Comparison of ENCODE assay signal across 8 cellular contexts in the genomic region with DNA sequence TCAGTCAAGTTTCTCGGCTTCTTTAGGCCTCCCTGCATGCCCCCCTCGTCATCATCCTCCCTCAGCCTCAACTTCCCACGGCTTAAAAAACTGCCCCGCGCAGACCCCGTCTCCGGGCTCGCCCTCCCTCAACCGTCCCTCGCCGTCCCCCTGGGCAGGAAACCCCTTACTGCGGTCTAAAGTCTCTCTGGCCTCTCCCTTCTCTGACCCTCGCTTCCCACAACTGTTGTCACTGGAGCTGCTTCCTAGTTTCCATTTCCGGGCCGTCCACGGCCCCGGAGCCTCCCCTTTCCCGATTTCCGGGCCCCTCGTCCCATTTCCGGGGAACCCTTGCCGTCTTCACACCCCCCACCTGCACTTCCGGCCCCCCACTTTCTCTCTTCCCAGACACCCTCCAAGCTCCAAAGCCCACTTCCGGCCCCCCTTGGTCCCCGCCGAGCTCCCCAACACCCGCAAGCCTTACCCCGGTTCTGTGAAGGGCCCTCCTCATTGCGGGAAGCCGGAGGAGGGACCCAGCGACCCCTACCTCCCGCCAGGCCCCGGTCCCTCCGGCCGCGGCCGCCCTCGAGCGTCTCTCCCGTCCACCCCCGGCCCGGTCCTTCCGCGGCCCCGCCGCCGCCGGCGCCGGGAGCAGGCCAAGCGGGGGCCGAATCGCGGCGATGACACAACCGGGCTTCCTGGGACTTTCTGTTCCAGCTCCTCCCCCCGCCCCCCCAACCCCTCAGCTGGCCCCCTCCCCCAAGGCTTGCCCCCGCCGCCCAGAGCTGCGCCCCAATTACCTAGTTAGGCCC. TPM values are rescaled to one million over a fixed set of nuclear protein-coding genes. Genes with fewer than 3 reads are reported as not detected.
DNase-seq lines count a peak whose midpoint lies in the region; ATAC-seq and TF ChIP-seq lines count a peak whose summit lies in the region.

No MANE protein-coding gene starts in this region.

- H3K9ac ChIP-seq in OCI-LY1 (ENCODE audit: low read length), result peak overlapping the region; percentile 74

- no peaks in the 10 kb centered on the region for H3K9me3 ChIP-seq in OCI-LY1 (ENCODE audit: low read length)

- TF ChIP-seq CTCF in C4-2B (conservative IDR thresholded peaks at IDR 0.05) (no peak), OCI-LY1 (IDR thresholded peaks at IDR 0.05; ENCODE audit: low read length) (no peak)

- ATAC-seq in GM19328 (IDR thresholded peaks at IDR 0.05; ENCODE audit: unreplicated experiment), result peak; percentile 30
- peak; percentile 15 for ATAC-seq in HG03442 (IDR thresholded peaks at IDR 0.05; ENCODE audit: unreplicated experiment)
- ATAC-seq in activated T-helper 17 cell treated with anti-CD3 and anti-CD28 coated beads, Interleukin-2, amount 50 U/mL, for 72 hours (replicated peaks), result peak; percentile 34
- peak; percentile 51 to 63 for ATAC-seq in natural killer cell treated with Interleukin-12 subunit alpha and Interleukin-12 subunit beta and Interleukin-15 and Interleukin-18, amount 100 ng/mL, for 72 hours
- peak; percentile 52 for ATAC-seq in stimulated activated naive CD8-positive, alpha-beta T cell treated with anti-CD3 and anti-CD28 coated beads, Interleukin-15, amount 100 ng/mL, for 72 hours

- peak; percentile 55 for DNase-seq in fibroblast of peridontal ligament (ENCODE audit: extremely low read depth)
- peak; percentile 79 for DNase-seq in natural killer cell treated with Interleukin-12 subunit alpha and Interleukin-12 subunit beta and Interleukin-15 and Interleukin-18, amount 100 ng/mL, for 72 hours (ENCODE audit: low spot score)
- DNase-seq in stimulated activated naive CD8-positive, alpha-beta T cell treated with anti-CD3 and anti-CD28 coated beads, Interleukin-15, amount 100 ng/mL, for 72 hours, result peak in 1 of 2 donors; percentile 76

- H3K4me1 Mint-ChIP-seq in activated T-helper 17 cell treated with anti-CD3 and anti-CD28 coated beads, Interleukin-2, amount 50 U/mL, for 72 hours, result peaks cover 6% of the 10 kb centered on the region
- peaks cover 30 to 49% of the 10 kb centered on the region in 2 donors for H3K4me1 Mint-ChIP-seq in natural killer cell treated with Interleukin-12 subunit alpha and Interleukin-12 subunit beta and Interleukin-15 and Interleukin-18, amount 100 ng/mL, for 72 hours (ENCODE audit: low read depth in 2 of 2)
- peaks cover 42% of the 10 kb centered on the region for H3K4me1 Mint-ChIP-seq in stimulated activated naive CD8-positive, alpha-beta T cell treated with anti-CD3 and anti-CD28 coated beads, Interleukin-15, amount 100 ng/mL, for 72 hours

- peaks cover 13% of the 10 kb centered on the region for H3K36me3 ChIP-seq in OCI-LY1 (ENCODE audit: insufficient read depth, low read length)

- peak overlapping the region; percentile 83 for H3K4me3 Mint-ChIP-seq in activated T-helper 17 cell treated with anti-CD3 and anti-CD28 coated beads, Interleukin-2, amount 50 U/mL, for 72 hours
- H3K4me3 Mint-ChIP-seq in natural killer cell treated with Interleukin-12 subunit alpha and Interleukin-12 subunit beta and Interleukin-15 and Interleukin-18, amount 100 ng/mL, for 72 hours, result peak overlapping the region; percentile 96
- peak overlapping the region; percentile 96 to 98 for H3K4me3 Mint-ChIP-seq in stimulated activated naive CD8-positive, alpha-beta T cell treated with anti-CD3 and anti-CD28 coated beads, Interleukin-15, amount 100 ng/mL, for 72 hours

- H4K20me1 ChIP-seq in OCI-LY1 (ENCODE audit: insufficient read depth, low read length), result no peaks in the 10 kb centered on the region

- H3K27me3 Mint-ChIP-seq in activated T-helper 17 cell treated with anti-CD3 and anti-CD28 coated beads, Interleukin-2, amount 50 U/mL, for 72 hours, result no peaks in the 10 kb centered on the region
- no peaks in the 10 kb centered on the region for H3K27me3 Mint-ChIP-seq in natural killer cell treated with Interleukin-12 subunit alpha and Interleukin-12 subunit beta and Interleukin-15 and Interleukin-18, amount 100 ng/mL, for 72 hours
- no peaks in the 10 kb centered on the region for H3K27me3 Mint-ChIP-seq in stimulated activated naive CD8-positive, alpha-beta T cell treated with anti-CD3 and anti-CD28 coated beads, Interleukin-15, amount 100 ng/mL, for 72 hours

- H2AFZ ChIP-seq in OCI-LY1 (ENCODE audit: low read length), result no peak overlapping the region

- H3K36me3 Mint-ChIP-seq in activated T-helper 17 cell treated with anti-CD3 and anti-CD28 coated beads, Interleukin-2, amount 50 U/mL, for 72 hours (ENCODE audit: low read depth), result peaks cover 62% of the 10 kb centered on the region
- peaks cover 8% of the 10 kb centered on the region for H3K36me3 Mint-ChIP-seq in natural killer cell treated with Interleukin-12 subunit alpha and Interleukin-12 subunit beta and Interleukin-15 and Interleukin-18, amount 100 ng/mL, for 72 hours

- no peaks in the 10 kb centered on the region for H3K9me3 Mint-ChIP-seq in activated T-helper 17 cell treated with anti-CD3 and anti-CD28 coated beads, Interleukin-2, amount 50 U/mL, for 72 hours
- no peaks in the 10 kb centered on the region for H3K9me3 Mint-ChIP-seq in natural killer cell treated with Interleukin-12 subunit alpha and Interleukin-12 subunit beta and Interleukin-15 and Interleukin-18, amount 100 ng/mL, for 72 hours
- peaks cover 0 to 8% of the 10 kb centered on the region in 2 donors for H3K9me3 Mint-ChIP-seq in stimulated activated naive CD8-positive, alpha-beta T cell treated with anti-CD3 and anti-CD28 coated beads, Interleukin-15, amount 100 ng/mL, for 72 hours

- peak overlapping the region; percentile 87 for H3K27ac ChIP-seq in C4-2B
- peak overlapping the region; percentile 83 for H3K27ac ChIP-seq in OCI-LY1 (ENCODE audit: low read depth, low read length, poor library complexity, severe bottlenecking)

- peak overlapping the region; percentile 100 for H3K4me2 ChIP-seq in OCI-LY1 (ENCODE audit: low read length)

- H3F3A ChIP-seq in OCI-LY1 (ENCODE audit: insufficient read depth, low read length), result no peaks in the 10 kb centered on the region

- peak overlapping the region; percentile 100 for H3K4me3 ChIP-seq in OCI-LY1 (ENCODE audit: low read depth, low read length, poor library complexity, severe bottlenecking)

- H3K4me1 ChIP-seq in OCI-LY1 (ENCODE audit: insufficient read depth, low read length, severe bottlenecking), result peaks cover 22% of the 10 kb centered on the region

- H3K79me2 ChIP-seq in OCI-LY1 (ENCODE audit: insufficient read depth, low read length), result peaks cover 50% of the 10 kb centered on the region

- H3K27ac Mint-ChIP-seq in activated T-helper 17 cell treated with anti-CD3 and anti-CD28 coated beads, Interleukin-2, amount 50 U/mL, for 72 hours, result peak overlapping the region; percentile 99
- peak overlapping the region; percentile 83 to 100 for H3K27ac Mint-ChIP-seq in natural killer cell treated with Interleukin-12 subunit alpha and Interleukin-12 subunit beta and Interleukin-15 and Interleukin-18, amount 100 ng/mL, for 72 hours
- peak overlapping the region; percentile 99 to 100 for H3K27ac Mint-ChIP-seq in stimulated activated naive CD8-positive, alpha-beta T cell treated with anti-CD3 and anti-CD28 coated beads, Interleukin-15, amount 100 ng/mL, for 72 hours

- H3K27me3 ChIP-seq in OCI-LY1 (ENCODE audit: insufficient read depth, low read length), result no peaks in the 10 kb centered on the region

- H3K9me2 ChIP-seq in OCI-LY1 (ENCODE audit: low read depth, low read length), result no peaks in the 10 kb centered on the region

RNA-seq across cellular contexts. Expression of gene TRIP12, which starts 0.5 kb away (rescaled TPM):
- total RNA-seq in activated T-helper 17 cell treated with anti-CD3 and anti-CD28 coated beads, Interleukin-2, amount 50 U/mL, for 72 hours, result 100 to 1,000 TPM; 224 to 301 TPM
- 100 to 1,000 TPM; 262 to 350 TPM for total RNA-seq in natural killer cell treated with Interleukin-12 subunit alpha and Interleukin-12 subunit beta and Interleukin-15 and Interleukin-18, amount 100 ng/mL, for 72 hours

RNA-seq across cellular contexts. Expression of gene FBXO36, which starts 1.0 kb away (rescaled TPM):
- total RNA-seq in activated T-helper 17 cell treated with anti-CD3 and anti-CD28 coated beads, Interleukin-2, amount 50 U/mL, for 72 hours, result under 1 TPM; 0.37 to 0.67 TPM
- total RNA-seq in natural killer cell treated with Interleukin-12 subunit alpha and Interleukin-12 subunit beta and Interleukin-15 and Interleukin-18, amount 100 ng/mL, for 72 hours, result under 1 TPM; 0.36 to 0.67 TPM
